In genomic region chr2:173048901-173049661, GRCh38 we compare ENCODE assay signal across 8 cellular contexts. TPM values are rescaled to one million over a fixed set of nuclear protein-coding genes. Genes with fewer than 3 reads are reported as not detected.
DNase-seq lines count a peak whose midpoint lies in the region; ATAC-seq, FAIRE-seq and TF ChIP-seq lines count a peak whose summit lies in the region.

No MANE protein-coding gene starts in this region.

- ATAC-seq in GM19025 (IDR thresholded peaks at IDR 0.05; ENCODE audit: low read depth, unreplicated experiment): peak; percentile 74
- peak; percentile 86 for ATAC-seq in HG03342 (IDR thresholded peaks at IDR 0.05; ENCODE audit: unreplicated experiment)

- TF ChIP-seq CTCF in endothelial cell of umbilical vein (IDR thresholded peaks at IDR 0.05; ENCODE audit: extremely low read depth in 1 of 2, insufficient read depth in 1 of 2, low read depth in 1 of 2, low read length in 2 of 2): no peak

- no peaks in the 10 kb centered on the region for H4K20me1 ChIP-seq in endothelial cell of umbilical vein (replicated peaks; ENCODE audit: control insufficient read depth, extremely low read depth, insufficient read depth, low read length)

- BruUV-seq in endothelial cell of umbilical vein (replicated peaks; lab: Mats Ljungman, UMichigan): no TSS peak

- peak overlapping the region; percentile 70 for H3K27ac ChIP-seq in endothelial cell of umbilical vein (ENCODE audit: insufficient read depth, low read depth, low read length)
- H3K27ac ChIP-seq in CD8-positive, alpha-beta memory T cell (ENCODE audit: low read depth, low read length): no peak overlapping the region

- no peak overlapping the region for H3K4me3 Mint-ChIP-seq in CD8-positive, alpha-beta memory T cell

- H3K9me3 Mint-ChIP-seq in CD8-positive, alpha-beta memory T cell: no peaks in the 10 kb centered on the region

- H3K4me2 ChIP-seq in endothelial cell of umbilical vein (ENCODE audit: insufficient read depth, low read length): peak overlapping the region; percentile 71

- H3K27me3 Mint-ChIP-seq in CD8-positive, alpha-beta memory T cell: peaks cover 7 to 8% of the 10 kb centered on the region in 2 donors

- H3K27me3 ChIP-seq in endothelial cell of umbilical vein (ENCODE audit: control insufficient read depth in 2 of 2, insufficient read depth in 2 of 2, low read length in 2 of 2): no peaks in the 10 kb centered on the region
- H3K27me3 ChIP-seq in CD8-positive, alpha-beta memory T cell (ENCODE audit: insufficient read depth, low read length, poor library complexity, severe bottlenecking): no peaks in the 10 kb centered on the region

- H3K4me1 ChIP-seq in endothelial cell of umbilical vein (ENCODE audit: control insufficient read depth, extremely low read depth, insufficient read depth, low read length): peaks cover 18% of the 10 kb centered on the region
- H3K4me1 ChIP-seq in CD8-positive, alpha-beta memory T cell (ENCODE audit: insufficient read depth, low read length): no peaks in the 10 kb centered on the region

- dilution Hi-C loops in endothelial cell of umbilical vein (cut with MboI; ENCODE audit: extremely low pct_ligation_motif_present, low sequenced_read_pairs): no loop called here

- TF ChIP-seq POLR2A in endothelial cell of umbilical vein (IDR thresholded peaks at IDR 0.05; ENCODE audit: low read depth, low read length) (no peak), GM12891 (IDR thresholded peaks at IDR 0.05; ENCODE audit: low read depth, low read length) (no peak)

- DNase-seq in AML-193 (lab: John Stamatoyannopoulos, UW): peak; percentile 74
- DNase-seq in RKO (ENCODE audit: low spot score): peak; percentile 90
- peak; percentile 91 for DNase-seq in endothelial cell of umbilical vein (ENCODE audit: low read depth, low spot score)
- DNase-seq in posterior vena cava (ENCODE audit: low spot score): peak; percentile 91
- DNase-seq in CD8-positive, alpha-beta memory T cell: no peak
- DNase-seq in GM12891 (ENCODE audit: insufficient read length, low spot score): no peak

- peak; percentile 92 for FAIRE-seq in endothelial cell of umbilical vein (lab: Jason Lieb, UNC)
- FAIRE-seq in GM12891 (lab: Jason Lieb, UNC): no peak

- peak overlapping the region; percentile 14 for H3K9ac ChIP-seq in endothelial cell of umbilical vein (replicated peaks; ENCODE audit: extremely low read depth, insufficient read depth, low read length)

- peaks cover 0 to 3% of the 10 kb centered on the region in 2 experiments for H3K36me3 ChIP-seq in endothelial cell of umbilical vein (ENCODE audit: control insufficient read depth in 2 of 2, extremely low read depth in 1 of 2, insufficient read depth in 2 of 2, low read length in 2 of 2)
- H3K36me3 ChIP-seq in CD8-positive, alpha-beta memory T cell (ENCODE audit: insufficient read depth, low read length): no peaks in the 10 kb centered on the region

- no peaks in the 10 kb centered on the region for H3K4me1 Mint-ChIP-seq in CD8-positive, alpha-beta memory T cell

- intact Hi-C loops in endothelial cell of umbilical vein (cut with micrococcal nuclease) (loop anchor here (1.0 kb wide), 2 partner anchors 22 to 28 kb away; no protein-coding TSS in a partner anchor), posterior vena cava (cut with DNase I) (no loop called here)

- POLR2A ChIA-PET in endothelial cell of umbilical vein (lab: Charles Lee): no interaction called here
- POLR2A ChIA-PET in CD8-positive, alpha-beta memory T cell (lab: Charles Lee): no interaction called here

- no peaks in the 10 kb centered on the region for H3K79me2 ChIP-seq in endothelial cell of umbilical vein (ENCODE audit: control insufficient read depth, insufficient read depth, low read length)

- CTCF ChIA-PET in endothelial cell of umbilical vein (lab: Charles Lee): interaction anchor here (0.6 to 3.3 kb wide), 6 partner anchors 8 to 160 kb away, joined by 3 to 12 read pairs (median 4); partner anchors contain the start of gene MAP3K20
- CTCF ChIA-PET in CD8-positive, alpha-beta memory T cell (lab: Charles Lee): no interaction called here

- H3K4me3 ChIP-seq in endothelial cell of umbilical vein (replicated peaks in 1 of 3; ENCODE audit: insufficient read depth in 1 of 3, low read depth in 1 of 3, low read length in 3 of 3): peak overlapping the region in 1 of 3 experiments; percentile 1
- no peak overlapping the region for H3K4me3 ChIP-seq in CD8-positive, alpha-beta memory T cell (ENCODE audit: low read length)

- H3K9me3 ChIP-seq in endothelial cell of umbilical vein (replicated peaks; ENCODE audit: control insufficient read depth, insufficient read depth, low read length): no peaks in the 10 kb centered on the region
- H3K9me3 ChIP-seq in CD8-positive, alpha-beta memory T cell (ENCODE audit: low read length): no peaks in the 10 kb centered on the region

- H3K9me1 ChIP-seq in endothelial cell of umbilical vein (replicated peaks; ENCODE audit: control insufficient read depth, extremely low read depth, insufficient read depth, low read length): no peaks in the 10 kb centered on the region

- no peak overlapping the region for H2AFZ ChIP-seq in endothelial cell of umbilical vein (ENCODE audit: low read depth, low read length)

- no peaks in the 10 kb centered on the region for H3K36me3 Mint-ChIP-seq in CD8-positive, alpha-beta memory T cell

- no peak overlapping the region for H3K27ac Mint-ChIP-seq in CD8-positive, alpha-beta memory T cell

TF ChIP-seq in endothelial cell of umbilical vein, 7 proteins besides CTCF, POLR2A, EP300 and RAD21:
- TF ChIP-seq EZH2 (IDR thresholded peaks at IDR 0.05; ENCODE audit: borderline replicate concordance, low read depth, low read length, severe bottlenecking) (no peak), MAX (IDR thresholded peaks at IDR 0.05; ENCODE audit: insufficient read depth, insufficient read length) (no peak), MYC (IDR thresholded peaks at IDR 0.05; ENCODE audit: low read depth, low read length) (no peak), POLR2AphosphoS5 (IDR thresholded peaks at IDR 0.05; ENCODE audit: insufficient read depth, low read depth, low read length) (peak; percentile 29), GATA2 (IDR thresholded peaks at IDR 0.05; ENCODE audit: insufficient read depth, insufficient read length, low read depth, low read length) (peak; percentile 36), JUN (IDR thresholded peaks at IDR 0.05; ENCODE audit: borderline replicate concordance, insufficient read depth, insufficient read length, low read depth) (peak; percentile 99), FOS (IDR thresholded peaks at IDR 0.05; ENCODE audit: borderline replicate concordance, insufficient read depth, low read length) (peak; percentile 96)

TF ChIP-seq in GM12891, 5 proteins besides CTCF, POLR2A, EP300 and RAD21:
- TF ChIP-seq SPI1 (IDR thresholded peaks at IDR 0.05; ENCODE audit: low read depth, low read length): no peak
- TF ChIP-seq PAX5 (IDR thresholded peaks at IDR 0.05; ENCODE audit: insufficient read depth, low read length, severe bottlenecking): no peak
- TF ChIP-seq TAF1 (IDR thresholded peaks at IDR 0.05; ENCODE audit: low read depth, low read length): no peak
- no peak for TF ChIP-seq POU2F2 (IDR thresholded peaks at IDR 0.05; ENCODE audit: low read depth, low read length)
- no peak for TF ChIP-seq POLR2AphosphoS5 (IDR thresholded peaks at IDR 0.05; ENCODE audit: low read depth, low read length)

RNA-seq across cellular contexts. Expression of gene MAP3K20, which starts 26.6 kb away (rescaled TPM):
- 31.5 and 32.0 TPM in 2 replicates for total RNA-seq in endothelial cell of umbilical vein
- 6.3 and 7.8 TPM in 2 replicates for polyA plus RNA-seq in endothelial cell of umbilical vein
- polyA plus RNA-seq in endothelial cell of umbilical vein (2011; cell fraction: cytosol; rRNA removed): 11.0 and 11.9 TPM in 2 replicates
- 9.9 and 12.1 TPM in 2 replicates for polyA plus RNA-seq in endothelial cell of umbilical vein (2011; cell fraction: nucleus; rRNA removed)
- polyA plus RNA-seq in endothelial cell of umbilical vein (2012): 20.9 and 27.3 TPM in 2 replicates
- polyA minus RNA-seq in endothelial cell of umbilical vein: 17.3 and 22.5 TPM in 2 replicates
- 25.4 TPM for polyA minus RNA-seq in endothelial cell of umbilical vein (2011; cell fraction: cytosol; rRNA and poly(A)+ RNA removed)
- 19.8 and 20.5 TPM in 2 replicates for polyA minus RNA-seq in endothelial cell of umbilical vein (2011; cell fraction: nucleus; rRNA and poly(A)+ RNA removed)
- total RNA-seq in posterior vena cava: 100 to 1,000 TPM; 138 to 167 TPM
- 10 to 100 TPM; 11.2 to 14.1 TPM for total RNA-seq in CD8-positive, alpha-beta memory T cell
- 1.9 TPM for polyA plus RNA-seq in CD8-positive, alpha-beta memory T cell
- 4.1 TPM for polyA plus RNA-seq in GM12891 (2012; ENCODE audit: low read depth, missing spikeins)

Comparison
In these comparisons a context has a peak if more than half of its experiments do, and no peak if none do; other contexts are left out.
1. DNase-seq: peak in AML-193 (2 of 2), RKO (single experiment), endothelial cell of umbilical vein (single experiment) and posterior vena cava (single experiment); none in CD8-positive, alpha-beta memory T cell (0 of 5) and GM12891 (single experiment).